ENCODE assay signal across 16 cellular contexts in genomic region chr6:125913145-125913544, GRCh38. TPM values are rescaled to one million over a fixed set of nuclear protein-coding genes. Genes with fewer than 3 reads are reported as not detected.
A peak's percentile ranks its signal among the peaks of the same experiment; 100 is the strongest.
DNase-seq lines count a peak whose midpoint lies in the region; ATAC-seq and TF ChIP-seq lines count a peak whose summit lies in the region.
"Had no signal": no experiment of that assay in that cellular context is flagged by ENCODE, and none has a peak within 500 bp of the region (broad histone marks: within the 10 kb centered on the region; RNA-seq: fewer than 3 reads in every experiment).

No MANE protein-coding gene starts in this region.

- H3K18ac ChIP-seq in mesenchymal stem cell (ENCODE audit: low read depth in 1 of 2, low read length in 2 of 2), result no peak overlapping the region

- H3K27me3 ChIP-seq in A673 (replicated peaks; ENCODE audit: insufficient read depth, low read depth, low read length, poor library complexity) (no peaks in the 10 kb centered on the region), PC-3 (ENCODE audit: low read length) (no peaks in the 10 kb centered on the region), mammary epithelial cell (ENCODE audit: insufficient read depth, low read length) (no peaks in the 10 kb centered on the region), mesenchymal stem cell (ENCODE audit: control insufficient read depth in 1 of 2, insufficient read depth in 1 of 2, low read length in 2 of 2) (no peaks in the 10 kb centered on the region)

- TF ChIP-seq CTCF in A673 (conservative IDR thresholded peaks at IDR 0.05; ENCODE audit: low read depth, low read length) (no peak), PC-3 (conservative IDR thresholded peaks at IDR 0.05; ENCODE audit: low read depth, low read length) (no peak), mammary epithelial cell (conservative IDR thresholded peaks at IDR 0.05 in 1 of 2, IDR thresholded peaks at IDR 0.05 in 1 of 2; ENCODE audit: extremely low read depth in 1 of 2, insufficient read depth in 1 of 2, low read depth in 1 of 2, low read length in 2 of 2) (no peak)
- no peak for TF ChIP-seq CTCF in activated CD8-positive, alpha-beta T cell treated with anti-CD3 and anti-CD28 coated beads for 36 hours (IDR thresholded peaks at IDR 0.05)

- H2BK5ac ChIP-seq in mesenchymal stem cell (ENCODE audit: low read depth, low read length, poor library complexity, severe bottlenecking), result no peak overlapping the region

- no peaks in the 10 kb centered on the region for H4K20me1 ChIP-seq in PC-3 (ENCODE audit: low read length)
- no peaks in the 10 kb centered on the region for H4K20me1 ChIP-seq in mammary epithelial cell (ENCODE audit: insufficient read depth, low read length)

- WGBS in mammary epithelial cell (ENCODE audit: low coverage, missing lambda C conversion rate), result 89% methylated on average over 1 of the region's 1 CpG
- WGBS in mesenchymal stem cell, result no CpG with 5 or more reads among the region's 1 CpG

- H3K23ac ChIP-seq in mesenchymal stem cell (ENCODE audit: low read length in 2 of 2), result no peak overlapping the region

- H3K4me1 ChIP-seq in A673 (ENCODE audit: insufficient read depth, low read length, poor library complexity, severe bottlenecking) (peaks cover 23% of the 10 kb centered on the region), PC-3 (ENCODE audit: insufficient read depth, low read length) (peaks cover 20% of the 10 kb centered on the region), mammary epithelial cell (ENCODE audit: insufficient read depth, low read length) (peaks cover 10% of the 10 kb centered on the region), mesenchymal stem cell (ENCODE audit: control insufficient read depth, insufficient read depth, low read depth, low read length) (no peaks in the 10 kb centered on the region)

- H3K14ac ChIP-seq in mesenchymal stem cell (ENCODE audit: low read length in 2 of 2), result no peak overlapping the region

- H3K4me3 ChIP-seq in A673 (ENCODE audit: low read depth, low read length, poor library complexity, severe bottlenecking) (no peak overlapping the region), PC-3 (ENCODE audit: low read length) (no peak overlapping the region), mammary epithelial cell (replicated peaks in 1 of 3; ENCODE audit: insufficient read depth in 1 of 3, low read depth in 2 of 3, low read length in 3 of 3) (no peak overlapping the region), mesenchymal stem cell (ENCODE audit: insufficient read depth in 1 of 2, low read depth in 1 of 2, low read length in 2 of 2) (no peak overlapping the region)

- H3K9ac ChIP-seq in PC-3 (ENCODE audit: low read length) (peak overlapping the region; percentile 39; the same call in 1 of the 2 replicates), mammary epithelial cell (ENCODE audit: insufficient read depth, low read length) (no peak overlapping the region), mesenchymal stem cell (ENCODE audit: low read length) (peak overlapping the region; percentile 74)
- H3K9ac ChIP-seq: KMS-11 had no signal

- ATAC-seq in PC-3, result no peak
- no peak for ATAC-seq in GM21367 (IDR thresholded peaks at IDR 0.05; ENCODE audit: unreplicated experiment)
- no peak for ATAC-seq in activated CD8-positive, alpha-beta T cell treated with anti-CD3 and anti-CD28 coated beads for 36 hours
- ATAC-seq: Right ventricle myocardium inferior had no signal

- H3K4ac ChIP-seq in mesenchymal stem cell (ENCODE audit: low read depth in 1 of 2, low read length in 2 of 2), result no peak overlapping the region

- H3K4me2 ChIP-seq in PC-3 (ENCODE audit: low read length) (peak overlapping the region; percentile 81), mammary epithelial cell (ENCODE audit: insufficient read depth, low read depth, low read length) (no peak overlapping the region), mesenchymal stem cell (ENCODE audit: low read length, poor library complexity, severe bottlenecking) (no peak overlapping the region)
- H3K4me2 ChIP-seq: KMS-11 had no signal

- no peak for DNase-seq in A673 (ENCODE audit: low spot score)
- DNase-seq in PC-3, result no peak
- DNase-seq in mammary epithelial cell, result no peak
- no peak for DNase-seq in mesenchymal stem cell
- DNase-seq in iPS-NIHi11 (ENCODE audit: low spot score), result no peak
- no peak for DNase-seq in caudate nucleus (lab: John Stamatoyannopoulos, UW)
- no peak for DNase-seq in activated CD8-positive, alpha-beta T cell treated with anti-CD3 and anti-CD28 coated beads for 36 hours
- DNase-seq: CD4-positive, CD25-positive, alpha-beta regulatory T cell; DMS79 treated with DMSO at 0.1 percent for 48 hours; MM.1S; NCI-H1105; NCI-H187; NCI-H446 had no signal

- in situ Hi-C loops in mammary epithelial cell (cut with MboI; ENCODE audit: low sequenced_read_pairs in 2 of 2), result no loop called here

- H3K79me1 ChIP-seq in mesenchymal stem cell (replicated peaks; ENCODE audit: low read length, poor library complexity, severe bottlenecking), result no peaks in the 10 kb centered on the region

- H2BK12ac ChIP-seq in mesenchymal stem cell (ENCODE audit: low read length in 2 of 2), result no peak overlapping the region

- peaks cover 40% of the 10 kb centered on the region for H3K36me3 Mint-ChIP-seq in activated CD8-positive, alpha-beta T cell treated with anti-CD3 and anti-CD28 coated beads for 36 hours (ENCODE audit: low read depth)

- H2BK15ac ChIP-seq in mesenchymal stem cell (ENCODE audit: low read depth, poor library complexity, severe bottlenecking), result no peak overlapping the region

- no peaks in the 10 kb centered on the region for H3K9me3 ChIP-seq in A673 (ENCODE audit: low read depth, low read length, poor library complexity, severe bottlenecking)
- no peaks in the 10 kb centered on the region for H3K9me3 ChIP-seq in PC-3 (ENCODE audit: low read length)
- H3K9me3 ChIP-seq in mammary epithelial cell (replicated peaks; ENCODE audit: insufficient read depth, low read length), result no peaks in the 10 kb centered on the region
- no peaks in the 10 kb centered on the region for H3K9me3 ChIP-seq in mesenchymal stem cell (ENCODE audit: control insufficient read depth, low read length)

- POLR2A ChIA-PET in A673 (lab: Charles Lee; ENCODE audit: low non-redundant PET), result no interaction called here
- POLR2A ChIA-PET in PC-3 (lab: Charles Lee; ENCODE audit: unreplicated experiment), result no interaction called here
- POLR2A ChIA-PET in activated CD8-positive, alpha-beta T cell treated with anti-CD3 and anti-CD28 coated beads for 36 hours (lab: Charles Lee), result no interaction called here

- BruUV-seq in A673 (replicated peaks; lab: Mats Ljungman, UMichigan) (no TSS peak), PC-3 (replicated peaks; lab: Mats Ljungman, UMichigan) (no TSS peak), mammary epithelial cell (replicated peaks; lab: Mats Ljungman, UMichigan) (no TSS peak)

- H3K79me2 ChIP-seq in PC-3 (ENCODE audit: low read length), result no peaks in the 10 kb centered on the region
- no peaks in the 10 kb centered on the region for H3K79me2 ChIP-seq in mammary epithelial cell (ENCODE audit: insufficient read depth, low read length)

- H2BK120ac ChIP-seq in mesenchymal stem cell (ENCODE audit: low read depth, low read length), result no peak overlapping the region

- peaks cover 25% of the 10 kb centered on the region for H3K4me1 Mint-ChIP-seq in activated CD8-positive, alpha-beta T cell treated with anti-CD3 and anti-CD28 coated beads for 36 hours (ENCODE audit: low read depth)

- no peak overlapping the region for H3K27ac Mint-ChIP-seq in activated CD8-positive, alpha-beta T cell treated with anti-CD3 and anti-CD28 coated beads for 36 hours

- no peaks in the 10 kb centered on the region for H3K9me2 ChIP-seq in PC-3 (replicated peaks; ENCODE audit: low read length)

- H3F3A ChIP-seq in PC-3 (ENCODE audit: low read length, unreplicated experiment), result no peaks in the 10 kb centered on the region

- no peak overlapping the region for H2AK5ac ChIP-seq in mesenchymal stem cell (ENCODE audit: low read length, severe bottlenecking)

- dilution Hi-C loops in mammary epithelial cell (cut with HindIII; ENCODE audit: low sequenced_read_pairs), result no loop called here

- H3K36me3 ChIP-seq in A673 (ENCODE audit: insufficient read depth, low read length, poor library complexity, severe bottlenecking) (no peaks in the 10 kb centered on the region), PC-3 (ENCODE audit: low read depth, low read length) (no peaks in the 10 kb centered on the region), mammary epithelial cell (ENCODE audit: insufficient read depth, low read length) (no peaks in the 10 kb centered on the region), mesenchymal stem cell (ENCODE audit: control insufficient read depth in 1 of 2, insufficient read depth in 2 of 2, low read depth in 1 of 2, low read length in 2 of 2) (peaks cover 3 to 42% of the 10 kb centered on the region in 2 experiments)

- H4K8ac ChIP-seq in mesenchymal stem cell (ENCODE audit: low read length), result no peak overlapping the region

- H2AFZ ChIP-seq in PC-3 (ENCODE audit: low read length) (no peak overlapping the region), mammary epithelial cell (ENCODE audit: low read depth, low read length) (no peak overlapping the region), mesenchymal stem cell (ENCODE audit: low read depth, low read length) (no peak overlapping the region)

- H3K4me3 Mint-ChIP-seq in activated CD8-positive, alpha-beta T cell treated with anti-CD3 and anti-CD28 coated beads for 36 hours, result no peak overlapping the region
- H3K4me3 Mint-ChIP-seq: CD4-positive, CD25-positive, alpha-beta regulatory T cell had no signal

- CTCF ChIA-PET in A673 (lab: Charles Lee), result no interaction called here
- CTCF ChIA-PET in PC-3 (lab: Charles Lee), result no interaction called here
- CTCF ChIA-PET in mammary epithelial cell (lab: Charles Lee; ENCODE audit: low non-redundant PET), result no interaction called here
- CTCF ChIA-PET in activated CD8-positive, alpha-beta T cell treated with anti-CD3 and anti-CD28 coated beads for 36 hours (lab: Charles Lee), result interaction anchor here (1.1 to 7.6 kb wide), 4 partner anchors 13 to 132 kb away, joined by 3 to 92 read pairs (median 6); partner anchors contain the start of genes HINT3 and NCOA7

- H4K91ac ChIP-seq in mesenchymal stem cell (ENCODE audit: low read length), result no peak overlapping the region

- no peaks in the 10 kb centered on the region for H3K27me3 Mint-ChIP-seq in activated CD8-positive, alpha-beta T cell treated with anti-CD3 and anti-CD28 coated beads for 36 hours
- H3K27me3 Mint-ChIP-seq: CD4-positive, CD25-positive, alpha-beta regulatory T cell had no signal

- intact Hi-C loops in A673 (cut with micrococcal nuclease; ENCODE audit: unreplicated experiment), result no loop called here
- intact Hi-C loops in PC-3 (cut with micrococcal nuclease), result no loop called here
- intact Hi-C loops in mammary epithelial cell (cut with micrococcal nuclease), result no loop called here
- intact Hi-C loops in activated CD8-positive, alpha-beta T cell treated with anti-CD3 and anti-CD28 coated beads for 36 hours (cut with micrococcal nuclease), result no loop called here

- peak overlapping the region; percentile 46 for H3K27ac ChIP-seq in A673 (ENCODE audit: low read depth, low read length, poor library complexity, severe bottlenecking)
- peak overlapping the region; percentile 80 for H3K27ac ChIP-seq in PC-3 (ENCODE audit: low read length)
- H3K27ac ChIP-seq in mammary epithelial cell (ENCODE audit: insufficient read depth, low read depth, low read length), result peak overlapping the region; percentile 46
- H3K27ac ChIP-seq in mesenchymal stem cell (ENCODE audit: low read length, poor library complexity, severe bottlenecking), result no peak overlapping the region
- H3K27ac ChIP-seq in caudate nucleus (ENCODE audit: low read depth, low read length), result no peak overlapping the region
- H3K27ac ChIP-seq: KMS-11 had no signal

- no peaks in the 10 kb centered on the region for H3K9me3 Mint-ChIP-seq in activated CD8-positive, alpha-beta T cell treated with anti-CD3 and anti-CD28 coated beads for 36 hours
- H3K9me3 Mint-ChIP-seq: CD4-positive, CD25-positive, alpha-beta regulatory T cell had no signal

RNA-seq across cellular contexts. Expression of gene HINT3, which starts 43.4 kb away (rescaled TPM):
- total RNA-seq in A673 (2021) (15.0 and 15.8 TPM in 2 replicates), PC-3 (2014; rRNA removed) (7.8 and 8.0 TPM in 2 replicates), mammary epithelial cell (10 to 100 TPM; 13.3 to 23.5 TPM)
- 0.94 TPM for polyA plus RNA-seq in mammary epithelial cell
- 0.93 TPM for polyA minus RNA-seq in mammary epithelial cell
- 11.7 TPM for polyA plus RNA-seq in mesenchymal stem cell (2013, experiment 1 of 2)
- 11.6 TPM for polyA plus RNA-seq in mesenchymal stem cell (2013, experiment 2 of 2)
- total RNA-seq in activated CD8-positive, alpha-beta T cell treated with anti-CD3 and anti-CD28 coated beads for 36 hours, result 1 to 10 TPM; 8.5 to 8.6 TPM

Comparison
In these comparisons a context has a peak if more than half of its experiments do, and no peak if none do; other contexts are left out.
1. H3K27ac ChIP-seq: peak in A673 (single experiment), PC-3 (single experiment) and mammary epithelial cell (single experiment); none in mesenchymal stem cell (single experiment) and caudate nucleus (single experiment).